Comparison of ENCODE assay signal across 9 cellular contexts in the genomic region with DNA sequence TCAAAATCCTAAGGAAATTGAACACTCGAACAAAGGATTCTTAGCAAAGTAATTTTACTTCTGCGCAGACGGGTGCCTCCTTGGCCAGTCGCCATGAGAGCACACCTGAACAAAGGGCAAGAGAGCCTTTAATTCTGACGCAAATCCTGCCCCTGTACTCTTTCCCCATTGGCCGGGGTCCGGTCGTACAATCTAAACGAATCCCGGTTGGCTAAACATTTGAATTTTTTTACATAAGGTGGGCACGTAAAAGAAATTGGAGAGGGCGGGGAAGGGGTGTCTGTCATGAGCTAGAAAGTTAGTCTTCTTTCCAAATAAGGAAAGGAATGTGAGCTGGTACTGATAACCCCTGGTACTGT. TPM values are rescaled to one million over a fixed set of nuclear protein-coding genes. Genes with fewer than 3 reads are reported as not detected.
DNase-seq lines count a peak whose midpoint lies in the region; ATAC-seq, FAIRE-seq and TF ChIP-seq lines count a peak whose summit lies in the region.
"Had no signal": no experiment of that assay in that cellular context is flagged by ENCODE, and none has a peak within 500 bp of the region (broad histone marks: within the 10 kb centered on the region; RNA-seq: fewer than 3 reads in every experiment).

No MANE protein-coding gene starts in this region.

- DNase-seq in Karpas-422 (peak; percentile 83), SW480 (ENCODE audit: low spot score) (peak; percentile 70), kidney (no peak), BE2C (no peak), GM10248 (ENCODE audit: extremely low spot score) (no peak)
- DNase-seq in central memory CD4-positive, alpha-beta T cell, result no peak

- H3K9me2 ChIP-seq in Karpas-422 (replicated peaks; ENCODE audit: insufficient read depth, low read length), result no peaks in the 10 kb centered on the region

- no peak overlapping the region for H3K9ac ChIP-seq in BLaER1
- peak overlapping the region; percentile 56 for H3K9ac ChIP-seq in Karpas-422 (ENCODE audit: low read length)
- peak overlapping the region in 1 of 2 donors; percentile 55 for H3K9ac ChIP-seq in kidney (ENCODE audit: low read length in 2 of 2)

- no peak for TF ChIP-seq CTCF in kidney (IDR thresholded peaks at IDR 0.05; ENCODE audit: borderline replicate concordance, extremely low read depth, insufficient read depth)
- no peak for TF ChIP-seq CTCF in BE2C (IDR thresholded peaks at IDR 0.05; ENCODE audit: low read depth, low read length)
- TF ChIP-seq CTCF in GM10248 (IDR thresholded peaks at IDR 0.05; ENCODE audit: control extremely low read depth, extremely low read depth, low read depth, missing control alignments), result no peak

- 0 out of 2 replicates have a peak overlapping the region, but pooled peaks have one; percentile 66 for H3K4me2 ChIP-seq in BLaER1
- H3K4me2 ChIP-seq in Karpas-422 (ENCODE audit: low read depth, low read length, poor library complexity, severe bottlenecking), result peak overlapping the region; percentile 86

- ATAC-seq in GM19328 (IDR thresholded peaks at IDR 0.05; ENCODE audit: unreplicated experiment), result no peak

- no peaks in the 10 kb centered on the region; the same call in 1 of the 2 replicates for H3K36me3 ChIP-seq in BLaER1
- no peaks in the 10 kb centered on the region for H3K36me3 ChIP-seq in Karpas-422 (ENCODE audit: insufficient read depth, low read length)
- no peaks in the 10 kb centered on the region for H3K36me3 ChIP-seq in kidney (ENCODE audit: control insufficient read depth in 1 of 2, insufficient read depth in 2 of 2, low read length in 2 of 2)
- no peaks in the 10 kb centered on the region for H3K36me3 ChIP-seq in BE2C

- H2AFZ ChIP-seq in Karpas-422 (ENCODE audit: low read length), result no peak overlapping the region

- H3K27ac ChIP-seq in BLaER1 (no peak overlapping the region), Karpas-422 (ENCODE audit: low read length) (peak overlapping the region; percentile 81), kidney (ENCODE audit: low read depth in 2 of 2, low read length in 2 of 2) (peak overlapping the region in 1 of 2 donors; percentile 57)

- H3K4me3 ChIP-seq in BLaER1 (no peak overlapping the region), Karpas-422 (ENCODE audit: low read length) (peak overlapping the region; percentile 62), kidney (ENCODE audit: low read length in 2 of 2) (peak overlapping the region; percentile 23 to 51), BE2C (ENCODE audit: low read depth, low read length) (no peak overlapping the region)

- no peak for FAIRE-seq in kidney (lab: Jason Lieb, UNC)
- FAIRE-seq: islet of Langerhans had no signal

- CTCF ChIA-PET in GM10248 (lab: Yijun Ruan, JAX), result interaction anchor here (0.7 to 7.8 kb wide), 23 partner anchors 10 to 436 kb away, joined by 3 to 136 read pairs (median 8); a partner anchor contains a TSS

- no peaks in the 10 kb centered on the region for H3K79me2 ChIP-seq in Karpas-422 (ENCODE audit: low read length)

- no peaks in the 10 kb centered on the region for H4K20me1 ChIP-seq in BLaER1
- H4K20me1 ChIP-seq in Karpas-422 (ENCODE audit: insufficient read depth, low read depth, low read length), result no peaks in the 10 kb centered on the region

- H3K4me1 ChIP-seq in BLaER1 (peaks cover 12% of the 10 kb centered on the region; the same call in 1 of the 2 replicates), Karpas-422 (ENCODE audit: low read length) (peaks cover 34% of the 10 kb centered on the region), kidney (ENCODE audit: control insufficient read depth in 1 of 2, insufficient read depth in 1 of 2, low read depth in 1 of 2, low read length in 2 of 2) (peaks cover 4 to 5% of the 10 kb centered on the region in 2 donors), BE2C (no peaks in the 10 kb centered on the region)

- H3K27me3 ChIP-seq in BLaER1, result peaks cover 30% of the 10 kb centered on the region
- H3K27me3 ChIP-seq in Karpas-422 (ENCODE audit: low read length), result no peaks in the 10 kb centered on the region
- peaks cover 13% of the 10 kb centered on the region for H3K27me3 ChIP-seq in BE2C

- POLR2A ChIA-PET in GM10248 (lab: Yijun Ruan, JAX), result no interaction called here

- intact Hi-C loops in kidney (cut with DNase I), result no loop called here

- H3K9me3 ChIP-seq in BLaER1 (no peaks in the 10 kb centered on the region), Karpas-422 (ENCODE audit: low read length) (no peaks in the 10 kb centered on the region), kidney (ENCODE audit: control insufficient read depth in 1 of 2, low read length in 2 of 2) (no peaks in the 10 kb centered on the region), BE2C (no peaks in the 10 kb centered on the region)

RNA-seq across cellular contexts. Expression of a gene that starts 8.2 kb away (rescaled TPM):
- total RNA-seq in Karpas-422 (2014; rRNA removed; shearing (Covaris generic); ENCODE audit: low replicate concordance), result not detected in 2 replicates
- total RNA-seq in kidney, result 1.4 TPM
- 1.4 TPM for polyA plus RNA-seq in kidney (ENCODE audit: insufficient read depth, low read depth, low replicate concordance)
- not detected for polyA plus RNA-seq in BE2C (2012; ENCODE audit: insufficient read depth, insufficient read length, low read depth)

RNA-seq across cellular contexts. Expression of a gene that starts 35.9 kb away (rescaled TPM):
- 17.7 and 18.1 TPM in 2 replicates for total RNA-seq in Karpas-422 (2014; rRNA removed; shearing (Covaris generic); ENCODE audit: low replicate concordance)
- total RNA-seq in kidney, result 4.8 TPM
- polyA plus RNA-seq in kidney (ENCODE audit: insufficient read depth, low read depth, low replicate concordance), result 1.6 TPM
- polyA plus RNA-seq in BE2C (2012; ENCODE audit: insufficient read depth, insufficient read length, low read depth), result not detected

RNA-seq across cellular contexts. Expression of a gene that starts 39.2 kb away (rescaled TPM):
- total RNA-seq in Karpas-422 (2014; rRNA removed; shearing (Covaris generic); ENCODE audit: low replicate concordance), result not detected in 2 replicates
- total RNA-seq in kidney, result 13.5 TPM
- polyA plus RNA-seq in kidney (ENCODE audit: insufficient read depth, low read depth, low replicate concordance), result 20.5 TPM
- not detected for polyA plus RNA-seq in BE2C (2012; ENCODE audit: insufficient read depth, insufficient read length, low read depth)

Comparison
In these comparisons a context has a peak if more than half of its experiments do, and no peak if none do; other contexts are left out.
1. H3K4me3 ChIP-seq: peak in Karpas-422 (single experiment) and kidney (2 of 2); none in BLaER1 (single experiment) and BE2C (single experiment).
2. DNase-seq: peak in Karpas-422 (single experiment) and SW480 (single experiment); none in kidney (single experiment), BE2C (single experiment), central memory CD4-positive, alpha-beta T cell (single experiment) and GM10248 (single experiment).
3. RNA of a gene that starts 39.2 kb away (total RNA-seq): 13.5 TPM in kidney (single experiment); not detected in Karpas-422; every median in the first group is over 10 times any median in the second.